1 cellular context compared by ENCODE assay signal in the genomic region with DNA sequence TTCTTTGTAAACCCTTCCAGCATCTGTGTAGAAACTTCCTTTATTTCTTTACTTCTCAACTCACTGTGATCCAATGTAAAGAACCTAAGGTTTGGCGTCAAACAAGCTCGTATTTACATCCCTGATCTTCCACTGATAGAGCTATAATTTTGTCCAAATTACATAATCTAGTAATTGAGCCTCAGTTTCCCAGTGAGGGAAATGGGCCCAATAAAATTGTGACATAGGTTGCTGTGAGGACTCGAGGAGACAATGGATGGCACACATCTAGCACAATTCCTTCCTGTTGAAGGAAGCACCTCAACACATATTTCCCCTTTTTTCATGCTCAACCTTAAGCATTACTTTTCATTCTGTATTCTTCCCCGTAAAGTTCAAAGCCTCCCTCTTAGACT.
TF ChIP-seq lines count a peak whose summit lies in the region.

No MANE protein-coding gene starts in this region.

TF ChIP-seq in endothelial cell of umbilical vein, 7 proteins besides CTCF, POLR2A, EP300 and RAD21 (continued from another document):
- no peak for TF ChIP-seq JUN (IDR thresholded peaks at IDR 0.05; ENCODE audit: borderline replicate concordance, insufficient read depth, insufficient read length, low read depth)
- no peak for TF ChIP-seq GATA2 (IDR thresholded peaks at IDR 0.05; ENCODE audit: insufficient read depth, insufficient read length, low read depth, low read length)
- TF ChIP-seq FOS (IDR thresholded peaks at IDR 0.05; ENCODE audit: borderline replicate concordance, insufficient read depth, low read length) = no peak
- TF ChIP-seq MYC (IDR thresholded peaks at IDR 0.05; ENCODE audit: low read depth, low read length) = no peak
- TF ChIP-seq POLR2AphosphoS5 (IDR thresholded peaks at IDR 0.05; ENCODE audit: insufficient read depth, low read depth, low read length) = no peak
- TF ChIP-seq, protein P1, sequence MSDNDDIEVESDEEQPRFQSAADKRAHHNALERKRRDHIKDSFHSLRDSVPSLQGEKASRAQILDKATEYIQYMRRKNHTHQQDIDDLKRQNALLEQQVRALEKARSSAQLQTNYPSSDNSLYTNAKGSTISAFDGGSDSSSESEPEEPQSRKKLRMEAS (IDR thresholded peaks at IDR 0.05; ENCODE audit: insufficient read depth, insufficient read length) = no peak
